ENCODE assay signal across 21 cellular contexts in genomic region chr9:7554699-7555098, GRCh38.
"Had no signal": no experiment of that assay in that cellular context is flagged by ENCODE, and none has a peak within 500 bp of the region (broad histone marks: within the 10 kb centered on the region; RNA-seq: fewer than 3 reads in every experiment).

No MANE protein-coding gene starts in this region.

- H3K4me1 Mint-ChIP-seq: IgD-negative memory B cell had no signal

- H3K27me3 ChIP-seq: SJCRH30 had no signal

- H3K9me3 ChIP-seq: SJCRH30 had no signal

- H3K27ac ChIP-seq: KMS-11, SJCRH30 had no signal

- DNase-seq: Kasumi-1, MM.1S, NCI-H1092 treated with DMSO at 0.1 percent for 48 hours, NCI-H1436, NCI-H187, NCI-H2029, NCI-H2081 treated with DMSO at 0.1 percent for 48 hours, NCI-H2171, NCI-H226, NCI-H446, NCI-H510A, NCI-H524 treated with DMSO at 0.1 percent for 48 hours, NCI-H69, NCI-H774, RPMI8226, SHP77 treated with DMSO at 0.1 percent for 48 hours, SJCRH30 had no signal

- H3K36me3 Mint-ChIP-seq: IgD-negative memory B cell had no signal

- H3K36me3 ChIP-seq: SJCRH30 had no signal

- ATAC-seq: K562, SK-N-SH treated with all-trans-retinoic acid at 6 μM for 48 hours had no signal

- H3K27me3 Mint-ChIP-seq: IgD-negative memory B cell had no signal

- H3K4me3 Mint-ChIP-seq: IgD-negative memory B cell had no signal

- H3K4me3 ChIP-seq: K562, SJCRH30 had no signal

- H3K27ac Mint-ChIP-seq: IgD-negative memory B cell had no signal
